ENCODE assay signal across 27 cellular contexts in genomic region chr22:29166180-29166579, GRCh38. TPM values are rescaled to one million over a fixed set of nuclear protein-coding genes. Genes with fewer than 3 reads are reported as not detected.
DNase-seq lines count a peak whose midpoint lies in the region; ATAC-seq, FAIRE-seq and TF ChIP-seq lines count a peak whose summit lies in the region.
"Had no signal": no experiment of that assay in that cellular context is flagged by ENCODE, and none has a peak within 500 bp of the region (broad histone marks: within the 10 kb centered on the region; RNA-seq: fewer than 3 reads in every experiment).

No MANE protein-coding gene starts in this region.

- H2BK5ac ChIP-seq in H1 (ENCODE audit: low read depth, low read length) = no peak overlapping the region

- H3K79me2 ChIP-seq in H1 (ENCODE audit: control insufficient read depth in 1 of 2, insufficient read depth in 2 of 2, low read length in 2 of 2) = no peaks in the 10 kb centered on the region

- no peak for TF ChIP-seq CTCF in heart right ventricle (IDR thresholded peaks at IDR 0.05)
- TF ChIP-seq CTCF in H1 (IDR thresholded peaks at IDR 0.05; ENCODE audit: control extremely low read depth in 1 of 3, insufficient read depth in 1 of 3, low read depth in 1 of 3, low read length in 3 of 3) = no peak
- TF ChIP-seq CTCF in sigmoid colon (IDR thresholded peaks at IDR 0.05) = no peak

- H3K4ac ChIP-seq in H1 (replicated peaks; ENCODE audit: insufficient read length, low read depth, low read length) = no peak overlapping the region

- H2AFZ ChIP-seq in H1 (ENCODE audit: low read length) = no peak overlapping the region

- POLR2A ChIA-PET in H1 (lab: Charles Lee; ENCODE audit: partially characterized antibody) = interaction anchor here (1.5 kb wide), 1 partner anchor 111 kb away, joined by 3 read pairs; no protein-coding TSS in a partner anchor

- no peak overlapping the region for H3K14ac ChIP-seq in H1 (ENCODE audit: insufficient read length)

- no peak overlapping the region for H3K4me2 ChIP-seq in H1 (ENCODE audit: insufficient read depth in 1 of 2, low read depth in 2 of 2, low read length in 2 of 2)

- H3K4me3 ChIP-seq in heart right ventricle (no peak overlapping the region), H1 (ENCODE audit: extremely low read depth in 1 of 4, insufficient read depth in 2 of 4, low read depth in 3 of 4, low read length in 4 of 4) (no peak overlapping the region), sigmoid colon (no peak overlapping the region)
- H3K4me3 ChIP-seq: ascending aorta; BLaER1 treated with 17β-estradiol and CSF1 and Interleukin-3, amounts not matched to agents 10 nM and 100 nM; SJSA1; testis; vagina had no signal

- peaks cover 0 to 1% of the 10 kb centered on the region in 2 experiments for H4K20me1 ChIP-seq in H1 (replicated peaks in 1 of 2; ENCODE audit: control insufficient read depth in 1 of 2, insufficient read depth in 2 of 2, low read length in 2 of 2)

- H2BK20ac ChIP-seq in H1 (ENCODE audit: low read length) = no peak overlapping the region

- 0 out of 2 replicates have a peak overlapping the region, but pooled peaks have one; percentile 65 for H2AK5ac ChIP-seq in H1 (ENCODE audit: low read depth, low read length)

- H3K36me3 ChIP-seq in heart right ventricle = no peaks in the 10 kb centered on the region
- H3K36me3 ChIP-seq in H1 (ENCODE audit: control insufficient read depth in 2 of 4, insufficient read depth in 4 of 4, low read length in 3 of 4) = no peaks in the 10 kb centered on the region
- H3K36me3 ChIP-seq in sigmoid colon = no peaks in the 10 kb centered on the region
- H3K36me3 ChIP-seq: ascending aorta; BLaER1 treated with 17β-estradiol and CSF1 and Interleukin-3, amounts not matched to agents 10 nM and 100 nM; SJSA1; vagina had no signal

- CTCF ChIA-PET in H1 (lab: Charles Lee; ENCODE audit: partially characterized antibody) = interaction anchor here (3.3 kb wide), 1 partner anchor 11 kb away, joined by 19 read pairs; no protein-coding TSS in a partner anchor

- H4K8ac ChIP-seq in H1 (ENCODE audit: extremely low read depth, insufficient read depth, low read length) = no peak overlapping the region

- no peak overlapping the region for H3K23ac ChIP-seq in H1 (ENCODE audit: insufficient read length)

- intact Hi-C loops in Right ventricle myocardium inferior (cut with DNase I) (no loop called here), heart right ventricle (cut with DNase I) (no loop called here), sigmoid colon (cut with DNase I) (no loop called here)

- no peak overlapping the region for H3K18ac ChIP-seq in H1 (ENCODE audit: extremely low read depth, low read length)

- no peak overlapping the region for H3K9ac ChIP-seq in H1 (replicated peaks in 1 of 4; ENCODE audit: extremely low read depth in 1 of 4, low read depth in 3 of 4, low read length in 3 of 4)
- H3K9ac ChIP-seq: BLaER1 treated with 17β-estradiol and CSF1 and Interleukin-3, amounts not matched to agents 10 nM and 100 nM had no signal

- DNase-seq in Right ventricle myocardium inferior (ENCODE audit: missing footprints) (peak; percentile 3), heart right ventricle (no peak), H1 (ENCODE audit: low read depth in 1 of 2, low spot score in 2 of 2) (no peak), sigmoid colon (peak; percentile 28), anterior cingulate cortex (lab: John Stamatoyannopoulos, UW) (no peak)
- DNase-seq in activated CD4-positive, alpha-beta T cell treated with anti-CD3 and anti-CD28 coated beads, Interleukin-2, amount 50 U/mL, for 48 hours = no peak
- DNase-seq: activated CD4-positive, alpha-beta T cell treated with anti-CD3 and anti-CD28 coated beads for 4 hours; activated naive CD4-positive, alpha-beta T cell treated with anti-CD3 and anti-CD28 coated beads, Interleukin-2, amount 10 ng/mL, durations not matched to agents 7 days and 5 days; activated T-cell treated with anti-CD3 and anti-CD28 coated beads, Interleukin-2, amount 50 U/mL, for 48 hours; caudate nucleus; COR-L47; DMS79; Karpas-422; mesenchymal stem cell; NCI-H187; NCI-H526 treated with DMSO at 0.1 percent for 48 hours; stimulated activated CD4-positive, alpha-beta T cell treated with anti-CD3 and anti-CD28 coated beads, Interleukin-4, amount 100 ng/mL, for 1 hour; stimulated activated naive B cell treated with anti-CD40 and anti-IgM and Interleukin-4, amounts not matched to agents 10 μg/mL and 1 μg/mL and 100 μg/mL, for 72 hours; T-cell; testis had no signal

- H3K23me2 ChIP-seq in H1 (ENCODE audit: low read depth, low read length) = no peaks in the 10 kb centered on the region

- no peak for TF ChIP-seq EP300 in H1 (IDR thresholded peaks at IDR 0.05; ENCODE audit: borderline replicate concordance in 1 of 2, low read depth in 2 of 2, low read length in 2 of 2)
- no peak for TF ChIP-seq EP300 in sigmoid colon (IDR thresholded peaks at IDR 0.05)

- H2BK12ac ChIP-seq in H1 (ENCODE audit: low read depth, low read length) = no peak overlapping the region

- peaks cover 0 to 3% (median 2%) of the 10 kb centered on the region in 3 donors for H3K9me3 Mint-ChIP-seq in IgD-negative memory B cell
- H3K9me3 Mint-ChIP-seq: activated naive CD4-positive, alpha-beta T cell treated with anti-CD3 and anti-CD28 coated beads, Interleukin-2, amount 10 ng/mL, durations not matched to agents 7 days and 5 days had no signal

- peaks cover 56% of the 10 kb centered on the region for H3K27me3 Mint-ChIP-seq in IgD-negative memory B cell

- H4K5ac ChIP-seq in H1 (ENCODE audit: insufficient read length, low read depth, low read length) = no peak overlapping the region

- WGBS in heart right ventricle, 2 donors = 77 to 81% methylated on average over 6 of the region's 6 CpGs
- 93% methylated on average over 6 of the region's 6 CpGs; no CpG with 5 or more reads in 1 of the 2 experiments for WGBS in H1 (ENCODE audit: extremely low coverage in 1 of 2, insufficient coverage in 1 of 2, insufficient read length in 1 of 2, insufficient replicate concordance in 2 of 2, low coverage in 1 of 2, low lambda C conversion rate in 2 of 2, missing lambda C conversion rate in 1 of 2), 2 experiments
- 74 to 88% methylated on average over 6 of the region's 6 CpGs for WGBS in sigmoid colon, 2 donors

- H3K4me3 Mint-ChIP-seq in IgD-negative memory B cell = peak overlapping the region in 1 of 4 donors; percentile 53

- H3K27ac ChIP-seq in heart right ventricle (no peak overlapping the region), H1 (ENCODE audit: low read depth, low read length) (no peak overlapping the region), sigmoid colon (no peak overlapping the region)
- H3K27ac ChIP-seq: ascending aorta, SJSA1, testis, vagina had no signal

- H3K27me3 ChIP-seq in heart right ventricle (no peaks in the 10 kb centered on the region), H1 (replicated peaks in 1 of 4; ENCODE audit: control insufficient read depth in 3 of 4, extremely low read depth in 1 of 4, insufficient read depth in 3 of 4, low read length in 3 of 4) (no peaks in the 10 kb centered on the region), sigmoid colon (no peaks in the 10 kb centered on the region)
- H3K27me3 ChIP-seq: ascending aorta, SJSA1, testis, vagina had no signal

- no peak for FAIRE-seq in H1 (lab: Jason Lieb, UNC)
- FAIRE-seq: RCC 7860 had no signal

- ATAC-seq in Right ventricle myocardium inferior (no peak), heart right ventricle (no peak), HG03025 (IDR thresholded peaks at IDR 0.05; ENCODE audit: low FRiP score, unreplicated experiment) (no peak)
- ATAC-seq: stimulated activated naive B cell treated with anti-CD40 and anti-IgM and Interleukin-4, amounts not matched to agents 10 μg/mL and 1 μg/mL and 100 μg/mL, for 72 hours; T-cell had no signal

- no peaks in the 10 kb centered on the region for H3K9me3 ChIP-seq in heart right ventricle
- no peaks in the 10 kb centered on the region for H3K9me3 ChIP-seq in H1 (ENCODE audit: insufficient read depth in 2 of 2, low read depth in 1 of 2, low read length in 1 of 2)
- no peaks in the 10 kb centered on the region for H3K9me3 ChIP-seq in sigmoid colon
- H3K9me3 ChIP-seq: ascending aorta; BLaER1 treated with 17β-estradiol and CSF1 and Interleukin-3, amounts not matched to agents 10 nM and 100 nM; SJSA1; testis; vagina had no signal

- H3K4me1 Mint-ChIP-seq in IgD-negative memory B cell = peaks cover 13 to 20% (median 16%) of the 10 kb centered on the region in 3 donors

- H3K79me1 ChIP-seq in H1 (ENCODE audit: low read depth, low read length) = no peaks in the 10 kb centered on the region

- no peak overlapping the region for H3K56ac ChIP-seq in H1 (replicated peaks; ENCODE audit: insufficient read length, low read depth, low read length)

- H2BK120ac ChIP-seq in H1 (replicated peaks; ENCODE audit: low read depth, low read length) = no peak overlapping the region

- peak overlapping the region; percentile 81; the same call in 1 of the 2 replicates for H2BK15ac ChIP-seq in H1 (ENCODE audit: low read length)

- no peak for TF ChIP-seq RAD21 in H1 (IDR thresholded peaks at IDR 0.05 in 1 of 2, conservative IDR thresholded peaks at IDR 0.05 in 1 of 2; ENCODE audit: low read depth in 2 of 2, low read length in 2 of 2)

- no peak for TF ChIP-seq POLR2A in H1 (IDR thresholded peaks at IDR 0.05; ENCODE audit: control extremely low read depth in 1 of 2, low read depth in 2 of 2, low read length in 2 of 2)
- TF ChIP-seq POLR2A in sigmoid colon (IDR thresholded peaks at IDR 0.05) = no peak

- H3K36me3 Mint-ChIP-seq in IgD-negative memory B cell = no peaks in the 10 kb centered on the region
- H3K36me3 Mint-ChIP-seq: activated naive CD4-positive, alpha-beta T cell treated with anti-CD3 and anti-CD28 coated beads, Interleukin-2, amount 10 ng/mL, durations not matched to agents 7 days and 5 days; T-cell had no signal

- peak overlapping the region in 2 of 3 donors; percentile 89 to 90 for H3K27ac Mint-ChIP-seq in IgD-negative memory B cell
- H3K27ac Mint-ChIP-seq: activated naive CD4-positive, alpha-beta T cell treated with anti-CD3 and anti-CD28 coated beads, Interleukin-2, amount 10 ng/mL, durations not matched to agents 7 days and 5 days had no signal

- peaks cover 0 to 7% (median 0%) of the 10 kb centered on the region in 9 donors for H3K4me1 ChIP-seq in heart right ventricle
- no peaks in the 10 kb centered on the region for H3K4me1 ChIP-seq in H1 (replicated peaks in 1 of 4; ENCODE audit: control insufficient read depth in 3 of 4, insufficient read depth in 4 of 4, low read length in 3 of 4)
- H3K4me1 ChIP-seq in sigmoid colon = no peaks in the 10 kb centered on the region
- H3K4me1 ChIP-seq: ascending aorta, SJSA1, testis, vagina had no signal

- no peak overlapping the region for H4K91ac ChIP-seq in H1 (replicated peaks; ENCODE audit: insufficient read length, low read length)

RNA-seq across cellular contexts. Expression of gene EMID1, which starts 39.5 kb away (rescaled TPM):
- total RNA-seq in Right ventricle myocardium inferior (0.43 TPM), heart right ventricle (1 to 10 TPM in 1 of 10 donors, under 1 TPM in 8, not detected in 1; 0.26 to 1.1 (median 0.42) TPM), sigmoid colon (1 to 10 TPM in 2 of 4 donors, under 1 TPM in 2; 0.27 to 4.7 (median 1.2) TPM)
- polyA plus RNA-seq in heart right ventricle (under 1 TPM; 0.22 to 0.23 TPM), IgD-negative memory B cell (not detected), H1 (2011; rRNA removed) (7.4 and 11.1 TPM in 2 replicates), sigmoid colon (1 to 10 TPM; 3.2 to 5.9 (median 3.6) TPM)
- 3.8 and 3.9 TPM in 2 replicates for total RNA-seq in H1 (2021; fragmentation: NEBNext Ultra II Directional; extraction: Animal tissue kit (Norgen Biotek cat#: 25700))
- polyA plus RNA-seq in H1 (2011; cell fraction: cytosol; rRNA removed) = 10.7 TPM
- polyA plus RNA-seq in H1 (2011; cell fraction: nucleus; rRNA removed) = 27.1 TPM
- polyA plus RNA-seq in H1 (2012, experiment 1 of 2) = 3.3 to 7.5 TPM (median 6.0 TPM) in 4 replicates
- 3.9 TPM for polyA plus RNA-seq in H1 (2012, experiment 2 of 2)
- polyA plus RNA-seq in H1 (2013, experiment 1 of 2) = 3.5 TPM
- polyA plus RNA-seq in H1 (2013, experiment 2 of 2) = 3.6 TPM
- polyA minus RNA-seq in H1 (2011; rRNA and poly(A)+ RNA removed) = 7.1 and 9.3 TPM in 2 replicates
- polyA minus RNA-seq in H1 (2011; cell fraction: cytosol; rRNA and poly(A)+ RNA removed) = 7.9 TPM
- 12.0 TPM for polyA minus RNA-seq in H1 (2011; cell fraction: nucleus; rRNA and poly(A)+ RNA removed)

Comparison
In these comparisons a context has a peak if more than half of its experiments do, and no peak if none do; other contexts are left out.
1. DNase-seq: peak in Right ventricle myocardium inferior (single experiment) and sigmoid colon (single experiment); none in heart right ventricle (0 of 2), H1 (0 of 2), anterior cingulate cortex (0 of 58) and activated CD4-positive, alpha-beta T cell treated with anti-CD3 and anti-CD28 coated beads, Interleukin-2, amount 50 U/mL, for 48 hours (0 of 2).